In the genomic region with DNA sequence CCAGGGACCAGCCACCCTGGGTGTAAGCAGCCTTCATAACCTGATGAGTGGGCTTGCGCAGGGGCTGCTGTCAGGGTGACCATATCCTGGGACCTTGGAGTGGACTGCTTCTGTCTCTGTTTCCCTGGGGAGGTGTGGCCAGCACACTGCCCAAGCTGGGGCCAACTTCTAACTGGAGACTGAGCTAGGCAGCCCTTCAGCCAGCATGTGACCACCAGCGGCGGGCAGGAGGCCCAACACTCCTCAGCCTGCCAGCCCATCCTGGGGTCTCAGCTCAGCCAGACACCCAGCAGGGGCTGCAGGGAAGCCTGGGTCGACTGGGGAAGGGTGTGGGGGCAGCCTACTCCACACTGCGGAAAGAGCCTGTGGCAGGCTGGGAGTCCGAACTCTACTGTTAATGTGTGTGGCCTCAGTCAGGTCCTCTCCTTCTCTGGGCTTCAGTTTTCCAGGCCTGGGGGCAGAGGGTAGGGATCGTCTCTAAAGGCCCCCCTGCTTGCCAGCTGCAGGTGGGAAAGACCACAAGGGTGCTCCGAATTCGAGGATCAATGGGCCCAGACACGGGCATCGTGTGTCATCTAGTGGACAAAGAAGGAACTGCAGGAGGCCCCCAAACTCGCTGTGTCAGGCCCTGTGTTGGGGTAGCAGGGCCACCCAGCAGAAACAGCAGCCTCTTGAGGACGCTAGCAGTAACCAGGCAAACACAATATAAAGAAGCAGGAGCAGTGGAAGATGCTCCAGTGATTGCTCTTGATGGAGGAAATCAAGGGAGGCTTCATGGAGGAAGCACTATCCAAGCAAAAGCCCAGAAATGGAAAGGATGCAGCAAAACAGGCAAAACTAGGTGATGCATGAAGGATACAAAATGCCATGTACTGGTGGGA, we compare ENCODE assay signal across 9 cellular contexts. TPM values are rescaled to one million over a fixed set of nuclear protein-coding genes. Genes with fewer than 3 reads are reported as not detected.
A peak's percentile ranks its signal among the peaks of the same experiment; 100 is the strongest.
DNase-seq lines count a peak whose midpoint lies in the region; ATAC-seq and TF ChIP-seq lines count a peak whose summit lies in the region.
"Had no signal": no experiment of that assay in that cellular context is flagged by ENCODE, and none has a peak within 500 bp of the region (broad histone marks: within the 10 kb centered on the region; RNA-seq: fewer than 3 reads in every experiment).

No MANE protein-coding gene starts in this region.

- H3K4me3 ChIP-seq in Caco-2 (ENCODE audit: low read depth, low read length) (no peak overlapping the region), trophoblast cell (ENCODE audit: low read depth, low read length) (peak overlapping the region; percentile 5), uterus (no peak overlapping the region)

- CTCF ChIA-PET in Caco-2 (lab: Charles Lee): interaction anchor here (0.8 to 3.5 kb wide), 7 partner anchors 22 to 464 kb away, joined by 3 to 29 read pairs (median 4); no protein-coding TSS in a partner anchor

- no peak overlapping the region for H2AFZ ChIP-seq in trophoblast cell (ENCODE audit: insufficient read depth, low read length, poor library complexity)

- no peak overlapping the region for H2BK12ac ChIP-seq in trophoblast cell (ENCODE audit: low read length)

- H3K27ac ChIP-seq in trophoblast cell (ENCODE audit: low read depth, low read length): no peak overlapping the region
- H3K27ac ChIP-seq in uterus: no peak overlapping the region

- no peak overlapping the region for H3K23ac ChIP-seq in trophoblast cell (ENCODE audit: low read length)

- no peak overlapping the region for H2BK120ac ChIP-seq in trophoblast cell (ENCODE audit: insufficient read depth, low read length, poor library complexity)

- no peak overlapping the region for H3K4me2 ChIP-seq in trophoblast cell (ENCODE audit: low read length)

- DNase-seq in Caco-2: peak; percentile 66 to 81
- peak; percentile 50 for DNase-seq in HFFc6
- DNase-seq in RPMI7951 (ENCODE audit: low read depth): peak; percentile 61
- peak; percentile 74 to 81 for DNase-seq in activated T-cell treated with anti-CD3 and anti-CD28 coated beads, Interleukin-2, amount 50 U/mL, for 72 hours
- peak; percentile 30 for DNase-seq in foreskin melanocyte
- peak; percentile 50 to 79 for DNase-seq in trophoblast cell
- DNase-seq in uterus: peak; percentile 62 to 64
- no peak for DNase-seq in cerebellar nuclear complex (lab: John Stamatoyannopoulos, UW)

- H3K36me3 ChIP-seq in Caco-2 (ENCODE audit: control insufficient read depth, insufficient read depth, low read length) (no peaks in the 10 kb centered on the region), trophoblast cell (ENCODE audit: control insufficient read depth in 1 of 2, insufficient read depth in 2 of 2, low read length in 2 of 2) (no peaks in the 10 kb centered on the region), uterus (no peaks in the 10 kb centered on the region)

- no peaks in the 10 kb centered on the region for H3K9me3 Mint-ChIP-seq in Caco-2 (ENCODE audit: unreplicated experiment)
- H3K9me3 Mint-ChIP-seq in HFFc6: no peaks in the 10 kb centered on the region
- H3K9me3 Mint-ChIP-seq in activated T-cell treated with anti-CD3 and anti-CD28 coated beads, Interleukin-2, amount 50 U/mL, for 72 hours: no peaks in the 10 kb centered on the region

- H3K4me3 Mint-ChIP-seq in Caco-2 (ENCODE audit: unreplicated experiment): no peak overlapping the region
- no peak overlapping the region for H3K4me3 Mint-ChIP-seq in HFFc6
- H3K4me3 Mint-ChIP-seq in activated T-cell treated with anti-CD3 and anti-CD28 coated beads, Interleukin-2, amount 50 U/mL, for 72 hours: no peak overlapping the region
- H3K4me3 Mint-ChIP-seq: activated naive CD8-positive, alpha-beta T cell had no signal

- H3K27me3 ChIP-seq in Caco-2 (replicated peaks; ENCODE audit: control insufficient read depth, insufficient read depth, low read length) (no peaks in the 10 kb centered on the region), trophoblast cell (ENCODE audit: insufficient read depth, low read length) (no peaks in the 10 kb centered on the region), uterus (no peaks in the 10 kb centered on the region)

- no peaks in the 10 kb centered on the region for H3K9me3 ChIP-seq in Caco-2
- peaks cover 3% of the 10 kb centered on the region for H3K9me3 ChIP-seq in trophoblast cell (ENCODE audit: insufficient read depth, low read depth, low read length)
- H3K9me3 ChIP-seq in uterus: no peaks in the 10 kb centered on the region

- peaks cover 28% of the 10 kb centered on the region for H3K4me1 ChIP-seq in Caco-2
- H3K4me1 ChIP-seq in trophoblast cell (ENCODE audit: control insufficient read depth in 1 of 2, insufficient read depth in 2 of 2, low read length in 2 of 2): peaks cover 11 to 16% of the 10 kb centered on the region in 2 experiments
- H3K4me1 ChIP-seq in uterus: no peaks in the 10 kb centered on the region

- no peak overlapping the region for H4K8ac ChIP-seq in trophoblast cell (ENCODE audit: low read depth, low read length)

- POLR2A ChIA-PET in Caco-2 (lab: Charles Lee): no interaction called here

- no peaks in the 10 kb centered on the region for H3K79me1 ChIP-seq in trophoblast cell (ENCODE audit: low read length)

- peak; percentile 51 to 61 for ATAC-seq in activated T-cell treated with anti-CD3 and anti-CD28 coated beads, Interleukin-2, amount 50 U/mL, for 72 hours (replicated peaks in 1 of 2)

- no peak for TF ChIP-seq POLR2A in uterus (IDR thresholded peaks at IDR 0.05)

- no peak overlapping the region for H2AK5ac ChIP-seq in trophoblast cell (ENCODE audit: low read length)

- H3K4me1 Mint-ChIP-seq in Caco-2 (ENCODE audit: low read depth, unreplicated experiment) (peaks cover 21% of the 10 kb centered on the region), HFFc6 (ENCODE audit: low read depth) (no peaks in the 10 kb centered on the region)
- H3K4me1 Mint-ChIP-seq in activated T-cell treated with anti-CD3 and anti-CD28 coated beads, Interleukin-2, amount 50 U/mL, for 72 hours (ENCODE audit: low read depth): peaks cover 19% of the 10 kb centered on the region

- intact Hi-C loops in Caco-2 (cut with micrococcal nuclease; ENCODE audit: unreplicated experiment) (loop anchor here (1.0 kb wide), 2 partner anchors 19 to 35 kb away; no protein-coding TSS in a partner anchor), uterus (cut with DNase I; ENCODE audit: low total_unique reads) (no loop called here)

- no TSS peak for BruUV-seq in Caco-2 (replicated peaks; lab: Mats Ljungman, UMichigan)

- no peaks in the 10 kb centered on the region for H3K79me2 ChIP-seq in trophoblast cell (ENCODE audit: control insufficient read depth, insufficient read depth, low read length, poor library complexity)

- no peak overlapping the region for H3K14ac ChIP-seq in trophoblast cell (ENCODE audit: low read length)

- no peak overlapping the region for H4K91ac ChIP-seq in trophoblast cell (ENCODE audit: low read depth, low read length)

- H3K18ac ChIP-seq in trophoblast cell (ENCODE audit: low read length): no peak overlapping the region

- H3K27me3 Mint-ChIP-seq in Caco-2 (ENCODE audit: insufficient read depth, unreplicated experiment): no peaks in the 10 kb centered on the region
- H3K27me3 Mint-ChIP-seq in HFFc6 (ENCODE audit: insufficient read depth): peaks cover 9% of the 10 kb centered on the region
- H3K27me3 Mint-ChIP-seq in activated T-cell treated with anti-CD3 and anti-CD28 coated beads, Interleukin-2, amount 50 U/mL, for 72 hours (ENCODE audit: low read depth): no peaks in the 10 kb centered on the region
- H3K27me3 Mint-ChIP-seq: activated naive CD8-positive, alpha-beta T cell had no signal

- no peak overlapping the region for H2BK5ac ChIP-seq in trophoblast cell (ENCODE audit: low read depth, low read length, poor library complexity)

- no peak overlapping the region for H4K12ac ChIP-seq in trophoblast cell (ENCODE audit: low read depth, low read length)

- no CpG with 5 or more reads among the region's 13 CpGs for WGBS in trophoblast cell (ENCODE audit: extremely low coverage, insufficient coverage, insufficient read length)

- H3K27ac Mint-ChIP-seq in Caco-2 (ENCODE audit: unreplicated experiment) (peak overlapping the region; percentile 47), HFFc6 (no peak overlapping the region)
- H3K27ac Mint-ChIP-seq in activated T-cell treated with anti-CD3 and anti-CD28 coated beads, Interleukin-2, amount 50 U/mL, for 72 hours: peak overlapping the region; percentile 4
- H3K27ac Mint-ChIP-seq: activated naive CD8-positive, alpha-beta T cell had no signal

- no peak overlapping the region for H3K9ac ChIP-seq in trophoblast cell (ENCODE audit: low read length)

- H3K4ac ChIP-seq in trophoblast cell (ENCODE audit: low read depth, low read length): no peak overlapping the region

- TF ChIP-seq CTCF in Caco-2 (IDR thresholded peaks at IDR 0.05; ENCODE audit: insufficient read depth in 1 of 2, low read depth in 1 of 2, low read length in 1 of 2, severe bottlenecking in 1 of 2, unreplicated experiment in 1 of 2): peak; percentile 97 to 98
- peak; percentile 100 for TF ChIP-seq CTCF in HFFc6 (IDR thresholded peaks at IDR 0.05)
- peak; percentile 97 to 100 (median 98) for TF ChIP-seq CTCF in uterus (IDR thresholded peaks at IDR 0.05)

- H3K36me3 Mint-ChIP-seq in Caco-2 (ENCODE audit: insufficient read depth, unreplicated experiment) (peaks cover 6% of the 10 kb centered on the region), HFFc6 (ENCODE audit: low read depth) (no peaks in the 10 kb centered on the region)
- H3K36me3 Mint-ChIP-seq in activated T-cell treated with anti-CD3 and anti-CD28 coated beads, Interleukin-2, amount 50 U/mL, for 72 hours (ENCODE audit: insufficient read depth in 2 of 2): no peaks in the 10 kb centered on the region
- H3K36me3 Mint-ChIP-seq: activated naive CD8-positive, alpha-beta T cell had no signal

RNA-seq across cellular contexts. Expression of a gene that starts 2.0 kb away (rescaled TPM):
- total RNA-seq in Caco-2 (2022) (0.28 and 0.32 TPM in 2 replicates), uterus (10 to 100 TPM in 3 of 4 donors, 1 to 10 TPM in 1; 4.4 to 91.2 (median 16.7) TPM)
- not detected for total RNA-seq in HFFc6 (2021; fragmentation: NEBNext Ultra II Directional; extraction: Animal tissue kit (Norgen Biotek cat#: 25700))
- total RNA-seq in RPMI7951 (2014; rRNA removed; shearing (Covaris generic)): 0.10 and 0.12 TPM in 2 replicates
- under 1 TPM; 0.16 to 0.36 TPM for total RNA-seq in activated T-cell treated with anti-CD3 and anti-CD28 coated beads, Interleukin-2, amount 50 U/mL, for 72 hours
- 1.1 TPM in 2 replicates for polyA plus RNA-seq in trophoblast cell (2013)

RNA-seq across cellular contexts. Expression of a gene that starts 7.0 kb away (rescaled TPM):
- total RNA-seq in Caco-2 (2022): 36.1 and 40.5 TPM in 2 replicates
- total RNA-seq in HFFc6 (2021; fragmentation: NEBNext Ultra II Directional; extraction: Animal tissue kit (Norgen Biotek cat#: 25700)): under 1 TPM in 4 of 6 experiments, not detected in 2; 0.35 to 0.55 (median 0.53) TPM
- not detected in 2 replicates for total RNA-seq in RPMI7951 (2014; rRNA removed; shearing (Covaris generic))
- 10 to 100 TPM; 10.8 to 14.4 TPM for total RNA-seq in activated T-cell treated with anti-CD3 and anti-CD28 coated beads, Interleukin-2, amount 50 U/mL, for 72 hours
- 5.7 and 6.0 TPM in 2 replicates for polyA plus RNA-seq in trophoblast cell (2013)
- total RNA-seq in uterus: 1 to 10 TPM in 3 of 4 donors, not detected in 1; 3.0 to 4.4 (median 3.4) TPM

RNA-seq across cellular contexts. Expression of a gene that starts 8.5 kb away (rescaled TPM):
- total RNA-seq in Caco-2 (2022) (61.1 and 62.2 TPM in 2 replicates), uterus (100 to 1,000 TPM in 2 of 4 donors, 10 to 100 TPM in 2; 50.0 to 157 (median 114) TPM)
- total RNA-seq in HFFc6 (2021; fragmentation: NEBNext Ultra II Directional; extraction: Animal tissue kit (Norgen Biotek cat#: 25700)): 10 to 100 TPM; 46.4 to 62.5 (median 55.8) TPM
- 20.9 and 21.4 TPM in 2 replicates for total RNA-seq in RPMI7951 (2014; rRNA removed; shearing (Covaris generic))
- 10 to 100 TPM; 80.2 to 81.7 TPM for total RNA-seq in activated T-cell treated with anti-CD3 and anti-CD28 coated beads, Interleukin-2, amount 50 U/mL, for 72 hours
- polyA plus RNA-seq in trophoblast cell (2013): 52.2 and 53.5 TPM in 2 replicates

RNA-seq across cellular contexts. Expression of a gene that starts 36.4 kb away (rescaled TPM):
- total RNA-seq in Caco-2 (2022): 2.4 and 4.1 TPM in 2 replicates
- 1 to 10 TPM; 2.9 to 5.0 (median 4.2) TPM for total RNA-seq in HFFc6 (2021; fragmentation: NEBNext Ultra II Directional; extraction: Animal tissue kit (Norgen Biotek cat#: 25700))
- total RNA-seq in RPMI7951 (2014; rRNA removed; shearing (Covaris generic)): 5.4 and 10.8 TPM in 2 replicates
- 10 to 100 TPM; 27.3 to 29.0 TPM for total RNA-seq in activated T-cell treated with anti-CD3 and anti-CD28 coated beads, Interleukin-2, amount 50 U/mL, for 72 hours
- polyA plus RNA-seq in trophoblast cell (2013): 3.9 and 4.5 TPM in 2 replicates
- 10 to 100 TPM in 1 of 4 donors, 1 to 10 TPM in 3; 1.5 to 13.4 (median 6.1) TPM for total RNA-seq in uterus

RNA-seq across cellular contexts. Expression of a gene that starts 37.1 kb away (rescaled TPM):
- total RNA-seq in Caco-2 (2022): 78.9 and 83.4 TPM in 2 replicates
- 10 to 100 TPM; 58.5 to 72.8 (median 64.1) TPM for total RNA-seq in HFFc6 (2021; fragmentation: NEBNext Ultra II Directional; extraction: Animal tissue kit (Norgen Biotek cat#: 25700))
- total RNA-seq in RPMI7951 (2014; rRNA removed; shearing (Covaris generic)): 50.3 and 57.7 TPM in 2 replicates
- total RNA-seq in activated T-cell treated with anti-CD3 and anti-CD28 coated beads, Interleukin-2, amount 50 U/mL, for 72 hours: 100 to 1,000 TPM in 1 of 2 donors, 10 to 100 TPM in 1; 98.6 to 103 TPM
- polyA plus RNA-seq in trophoblast cell (2013): 36.8 and 39.6 TPM in 2 replicates
- total RNA-seq in uterus: 10 to 100 TPM; 14.6 to 66.8 (median 50.3) TPM

Comparison
In these comparisons a context has a peak if more than half of its experiments do, and no peak if none do; other contexts are left out.
1. DNase-seq: peak in Caco-2 (2 of 2), HFFc6 (single experiment), RPMI7951 (single experiment), activated T-cell treated with anti-CD3 and anti-CD28 coated beads, Interleukin-2, amount 50 U/mL, for 72 hours (2 of 2), foreskin melanocyte (single experiment), trophoblast cell (2 of 2) and uterus (2 of 2); none in cerebellar nuclear complex (0 of 2).
2. Peak in every context shown above with its lines, with median percentiles within 50 percentile points of each other: CTCF ChIP-seq.